ENCODE assay signal across 9 cellular contexts in genomic region chr7:2956526-2957368, GRCh38.
DNase-seq lines count a peak whose midpoint lies in the region; ATAC-seq and TF ChIP-seq lines count a peak whose summit lies in the region.
"Had no signal": no experiment of that assay in that cellular context is flagged by ENCODE, and none has a peak within 500 bp of the region (broad histone marks: within the 10 kb centered on the region; RNA-seq: fewer than 3 reads in every experiment).

No MANE protein-coding gene starts in this region.

- H3K36me3 ChIP-seq in DND-41 (ENCODE audit: insufficient read depth, low read length) = no peaks in the 10 kb centered on the region
- H3K36me3 ChIP-seq in RWPE2 (ENCODE audit: low read depth) = no peaks in the 10 kb centered on the region
- H3K36me3 ChIP-seq: upper lobe of left lung had no signal

- H3K27ac ChIP-seq in DND-41 (ENCODE audit: low read length) (no peak overlapping the region), RWPE2 (ENCODE audit: poor library complexity, severe bottlenecking) (peak overlapping the region; percentile 82)
- H3K27ac ChIP-seq: upper lobe of left lung had no signal

- H3K27me3 ChIP-seq in DND-41 (ENCODE audit: insufficient read depth, low read length, poor library complexity) (no peaks in the 10 kb centered on the region), RWPE2 (ENCODE audit: insufficient read depth, poor library complexity, severe bottlenecking) (no peaks in the 10 kb centered on the region)
- H3K27me3 ChIP-seq: upper lobe of left lung had no signal

- no peak for TF ChIP-seq CTCF in DND-41 (IDR thresholded peaks at IDR 0.05; ENCODE audit: borderline replicate concordance, extremely low read depth, low read length, poor library complexity, severe bottlenecking)
- no peak for TF ChIP-seq CTCF in RWPE2 (IDR thresholded peaks at IDR 0.05; ENCODE audit: poor library complexity, severe bottlenecking)
- no peak for TF ChIP-seq CTCF in astrocyte of the spinal cord (IDR thresholded peaks at IDR 0.05; ENCODE audit: low read depth, low read length)

- in situ Hi-C loops in astrocyte of the spinal cord (cut with HindIII; ENCODE audit: low sequenced_read_pairs) = no loop called here

- intact Hi-C loops in posterior vena cava (cut with DNase I) = no loop called here

- no peaks in the 10 kb centered on the region for H3K79me2 ChIP-seq in DND-41 (ENCODE audit: insufficient read depth, low read length)

- no peak overlapping the region for H3K9ac ChIP-seq in DND-41 (ENCODE audit: low read depth, low read length)

- ATAC-seq in DND-41 (ENCODE audit: insufficient read depth, low read depth) = peak; percentile 69
- peak; percentile 97 for ATAC-seq in RWPE2 (ENCODE audit: low read depth)
- ATAC-seq in HG02970 (IDR thresholded peaks at IDR 0.05; ENCODE audit: low FRiP score, unreplicated experiment) = no peak

- no peak overlapping the region for H2AFZ ChIP-seq in DND-41 (ENCODE audit: low read depth, low read length)

- H3K4me2 ChIP-seq in DND-41 (ENCODE audit: insufficient read depth, low read length) = no peak overlapping the region

- no peak overlapping the region for H3K4me3 ChIP-seq in DND-41 (ENCODE audit: low read depth in 1 of 2, low read length in 2 of 2)
- no peak overlapping the region for H3K4me3 ChIP-seq in RWPE2 (ENCODE audit: severe bottlenecking)
- H3K4me3 ChIP-seq in astrocyte of the spinal cord (ENCODE audit: low read depth, low read length) = no peak overlapping the region
- H3K4me3 ChIP-seq: upper lobe of left lung had no signal

- H3K9me3 ChIP-seq in DND-41 (ENCODE audit: insufficient read depth, low read length, severe bottlenecking) (no peaks in the 10 kb centered on the region), RWPE2 (ENCODE audit: severe bottlenecking) (no peaks in the 10 kb centered on the region)
- H3K9me3 ChIP-seq: upper lobe of left lung had no signal

- peak; percentile 43 for DNase-seq in DND-41
- peak; percentile 78 for DNase-seq in RWPE2 (ENCODE audit: low spot score)
- peak; percentile 45 for DNase-seq in astrocyte of the spinal cord (ENCODE audit: low read depth, low spot score)
- DNase-seq in posterior vena cava (ENCODE audit: low spot score) = peak; percentile 37
- no peak for DNase-seq in NCI-H187 (lab: John Stamatoyannopoulos, UW)
- DNase-seq in central memory CD4-positive, alpha-beta T cell = no peak
- DNase-seq in HT-29 (ENCODE audit: low spot score) = no peak

- H3K4me1 ChIP-seq in DND-41 (ENCODE audit: insufficient read depth, low read length) (peaks cover 4% of the 10 kb centered on the region; the same call in 1 of the 2 replicates), RWPE2 (ENCODE audit: insufficient read depth, poor library complexity, severe bottlenecking) (peaks cover 10% of the 10 kb centered on the region)

- H4K20me1 ChIP-seq in DND-41 (ENCODE audit: insufficient read depth, low read length) = no peaks in the 10 kb centered on the region

Comparison
In these comparisons a context has a peak if more than half of its experiments do, and no peak if none do; other contexts are left out.
1. DNase-seq: peak in DND-41 (single experiment), RWPE2 (single experiment), astrocyte of the spinal cord (single experiment) and posterior vena cava (single experiment); none in NCI-H187 (0 of 2), central memory CD4-positive, alpha-beta T cell (single experiment) and HT-29 (single experiment).